ENCODE assay signal across 16 cellular contexts in the genomic region with DNA sequence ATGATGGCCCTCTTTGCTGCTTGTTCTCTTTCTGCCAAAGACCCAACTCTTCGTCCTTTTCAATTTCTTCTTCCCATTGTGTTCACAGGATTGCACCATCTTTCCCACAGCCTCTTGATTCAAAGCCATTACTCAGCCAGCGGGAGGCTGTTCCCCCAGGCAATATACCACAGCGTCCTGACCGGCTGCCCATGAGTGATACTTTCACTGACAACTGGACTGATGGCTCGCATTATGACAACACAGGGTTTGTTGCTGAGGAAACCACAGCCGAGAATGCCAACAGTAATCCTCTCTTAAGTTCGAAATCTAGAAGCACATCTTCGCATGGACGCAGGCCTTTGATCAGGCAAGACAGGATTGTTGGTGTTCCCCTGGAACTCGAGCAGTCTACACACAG.
DNase-seq lines count a peak whose midpoint lies in the region; ATAC-seq and TF ChIP-seq lines count a peak whose summit lies in the region.
"Had no signal": no experiment of that assay in that cellular context is flagged by ENCODE, and none has a peak within 500 bp of the region (broad histone marks: within the 10 kb centered on the region; RNA-seq: fewer than 3 reads in every experiment).

No MANE protein-coding gene starts in this region.

- TF ChIP-seq CTCF in kidney epithelial cell (IDR thresholded peaks at IDR 0.05; ENCODE audit: insufficient read depth, low read length, poor library complexity, severe bottlenecking): no peak
- no peak for TF ChIP-seq CTCF in GM13977 (IDR thresholded peaks at IDR 0.05; ENCODE audit: extremely low read depth, insufficient read depth, missing control alignments)

- no peaks in the 10 kb centered on the region for H3K36me3 Mint-ChIP-seq in activated CD4-positive, alpha-beta T cell treated with anti-CD3 and anti-CD28 coated beads, Interleukin-2, amount 10 ng/mL, durations not matched to agents 7 days and 5 days (ENCODE audit: low read depth)
- H3K36me3 Mint-ChIP-seq: stimulated activated memory B cell treated with anti-CD40 and anti-IgM and Interleukin-4, amounts not matched to agents 10 μg/mL and 1 μg/mL and 100 μg/mL, for 72 hours; T-cell had no signal

- DNase-seq in EL (peak; percentile 80), NCI-H146 (lab: John Stamatoyannopoulos, UW) (peak; percentile 66), astrocyte of the hippocampus (ENCODE audit: low read depth, low spot score) (peak; percentile 55), kidney epithelial cell (ENCODE audit: low read depth) (peak; percentile 12), GM13977 (ENCODE audit: low spot score) (no peak), dermis blood vessel endothelial cell (no peak)
- no peak for DNase-seq in activated CD4-positive, alpha-beta T cell treated with anti-CD3 and anti-CD28 coated beads, Interleukin-2, amount 10 ng/mL, durations not matched to agents 7 days and 5 days
- DNase-seq: activated CD4-positive, alpha-beta T cell treated with anti-CD3 and anti-CD28 coated beads, Interleukin-2, amount 10 ng/mL, durations not matched to agents 24 days and 14 days; DMS153; Kasumi-1; NK-92 treated with Interleukin-12 subunit alpha and Interleukin-12 subunit beta, amount 100 ng/mL, for 24 hours; T-cell had no signal

- in situ Hi-C loops in GM13977 (cut with MboI; ENCODE audit: low pct_unique_long_range_greater_than_20kb, low sequenced_read_pairs, unreplicated experiment): no loop called here

- POLR2A ChIA-PET in activated CD4-positive, alpha-beta T cell treated with anti-CD3 and anti-CD28 coated beads, Interleukin-2, amount 10 ng/mL, durations not matched to agents 7 days and 5 days (lab: Charles Lee): no interaction called here

- H3K36me3 ChIP-seq in kidney epithelial cell (ENCODE audit: control insufficient read depth, insufficient read depth, low read length): no peaks in the 10 kb centered on the region
- H3K36me3 ChIP-seq: cardiac muscle cell, prostate gland had no signal

- H3K27ac Mint-ChIP-seq in activated CD4-positive, alpha-beta T cell treated with anti-CD3 and anti-CD28 coated beads, Interleukin-2, amount 10 ng/mL, durations not matched to agents 7 days and 5 days: no peak overlapping the region
- H3K27ac Mint-ChIP-seq: activated CD4-positive, alpha-beta T cell treated with anti-CD3 and anti-CD28 coated beads, Interleukin-2, amount 10 ng/mL, durations not matched to agents 24 days and 14 days; stimulated activated memory B cell treated with anti-CD40 and anti-IgM and Interleukin-4, amounts not matched to agents 10 μg/mL and 1 μg/mL and 100 μg/mL, for 72 hours; T-cell had no signal

- no peaks in the 10 kb centered on the region for H3K9me3 Mint-ChIP-seq in activated CD4-positive, alpha-beta T cell treated with anti-CD3 and anti-CD28 coated beads, Interleukin-2, amount 10 ng/mL, durations not matched to agents 7 days and 5 days
- H3K9me3 Mint-ChIP-seq: activated CD4-positive, alpha-beta T cell treated with anti-CD3 and anti-CD28 coated beads, Interleukin-2, amount 10 ng/mL, durations not matched to agents 24 days and 14 days; stimulated activated memory B cell treated with anti-CD40 and anti-IgM and Interleukin-4, amounts not matched to agents 10 μg/mL and 1 μg/mL and 100 μg/mL, for 72 hours; T-cell had no signal

- CTCF ChIA-PET in activated CD4-positive, alpha-beta T cell treated with anti-CD3 and anti-CD28 coated beads, Interleukin-2, amount 10 ng/mL, durations not matched to agents 7 days and 5 days (lab: Charles Lee): no interaction called here

- ATAC-seq in HG03045 (IDR thresholded peaks at IDR 0.05; ENCODE audit: unreplicated experiment): no peak
- ATAC-seq: stimulated activated memory B cell treated with anti-CD40 and anti-IgM and Interleukin-4, amounts not matched to agents 10 μg/mL and 1 μg/mL and 100 μg/mL, for 72 hours; T-cell had no signal

- no peaks in the 10 kb centered on the region for H3K4me1 Mint-ChIP-seq in activated CD4-positive, alpha-beta T cell treated with anti-CD3 and anti-CD28 coated beads, Interleukin-2, amount 10 ng/mL, durations not matched to agents 7 days and 5 days
- H3K4me1 Mint-ChIP-seq: activated CD4-positive, alpha-beta T cell treated with anti-CD3 and anti-CD28 coated beads, Interleukin-2, amount 10 ng/mL, durations not matched to agents 24 days and 14 days; stimulated activated memory B cell treated with anti-CD40 and anti-IgM and Interleukin-4, amounts not matched to agents 10 μg/mL and 1 μg/mL and 100 μg/mL, for 72 hours; T-cell had no signal

- no peaks in the 10 kb centered on the region for H3K27me3 Mint-ChIP-seq in activated CD4-positive, alpha-beta T cell treated with anti-CD3 and anti-CD28 coated beads, Interleukin-2, amount 10 ng/mL, durations not matched to agents 7 days and 5 days
- H3K27me3 Mint-ChIP-seq: activated CD4-positive, alpha-beta T cell treated with anti-CD3 and anti-CD28 coated beads, Interleukin-2, amount 10 ng/mL, durations not matched to agents 24 days and 14 days; stimulated activated memory B cell treated with anti-CD40 and anti-IgM and Interleukin-4, amounts not matched to agents 10 μg/mL and 1 μg/mL and 100 μg/mL, for 72 hours; T-cell had no signal

- no peak overlapping the region for H3K4me3 ChIP-seq in kidney epithelial cell (ENCODE audit: low read depth, low read length)
- H3K4me3 ChIP-seq: cardiac muscle cell, prostate gland had no signal

- no peak overlapping the region for H3K4me3 Mint-ChIP-seq in activated CD4-positive, alpha-beta T cell treated with anti-CD3 and anti-CD28 coated beads, Interleukin-2, amount 10 ng/mL, durations not matched to agents 7 days and 5 days
- H3K4me3 Mint-ChIP-seq: activated CD4-positive, alpha-beta T cell treated with anti-CD3 and anti-CD28 coated beads, Interleukin-2, amount 10 ng/mL, durations not matched to agents 24 days and 14 days; stimulated activated memory B cell treated with anti-CD40 and anti-IgM and Interleukin-4, amounts not matched to agents 10 μg/mL and 1 μg/mL and 100 μg/mL, for 72 hours; T-cell had no signal

- no peaks in the 10 kb centered on the region for H3K27me3 ChIP-seq in kidney epithelial cell (ENCODE audit: control insufficient read depth, insufficient read depth, low read length)
- H3K27me3 ChIP-seq: cardiac muscle cell had no signal

Comparison
In these comparisons a context has a peak if more than half of its experiments do, and no peak if none do; other contexts are left out.
1. DNase-seq: peak in EL (single experiment), NCI-H146 (single experiment), astrocyte of the hippocampus (single experiment) and kidney epithelial cell (single experiment); none in GM13977 (single experiment), activated CD4-positive, alpha-beta T cell treated with anti-CD3 and anti-CD28 coated beads, Interleukin-2, amount 10 ng/mL, durations not matched to agents 7 days and 5 days (single experiment) and dermis blood vessel endothelial cell (single experiment).